Comparison of ENCODE assay signal across 14 cellular contexts in the genomic region with DNA sequence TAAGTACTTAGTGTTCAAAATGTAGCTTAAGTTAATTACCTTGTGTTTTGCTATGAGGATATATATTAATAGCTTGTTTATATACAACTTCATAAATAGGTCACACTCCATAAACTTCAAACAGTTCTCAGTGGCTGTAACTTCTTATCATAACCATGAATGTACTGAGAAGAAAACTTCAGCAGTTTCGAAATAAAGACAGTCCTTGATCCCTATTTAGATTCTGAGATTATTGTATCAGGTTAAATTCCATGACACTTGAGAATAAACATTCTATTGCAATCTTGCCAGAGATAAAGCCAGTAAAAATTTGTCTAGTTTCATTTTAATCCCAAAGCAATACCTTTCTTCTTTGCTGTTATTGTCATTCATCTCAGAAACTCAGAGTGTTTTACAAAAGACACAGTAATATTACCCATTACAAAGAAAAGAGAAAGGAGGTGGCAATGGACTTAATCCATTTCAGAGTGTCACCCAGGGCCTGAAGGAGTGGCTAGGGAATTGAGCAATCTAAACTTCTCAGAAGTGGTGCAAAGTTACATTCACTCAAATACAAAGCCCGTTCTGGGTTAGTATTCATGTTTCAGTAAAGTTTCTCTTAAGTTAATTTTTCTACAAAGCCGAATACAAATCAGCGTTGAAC.
DNase-seq lines count a peak whose midpoint lies in the region; ATAC-seq and TF ChIP-seq lines count a peak whose summit lies in the region.
"Had no signal": no experiment of that assay in that cellular context is flagged by ENCODE, and none has a peak within 500 bp of the region (broad histone marks: within the 10 kb centered on the region; RNA-seq: fewer than 3 reads in every experiment).

No MANE protein-coding gene starts in this region.

- H3K4me1 ChIP-seq in lower lobe of right lung = peaks cover 12% of the 10 kb centered on the region
- H3K4me1 ChIP-seq: SJSA1 had no signal

- ATAC-seq in lower lobe of right lung (peak; percentile 57 to 83), GM18870 (IDR thresholded peaks at IDR 0.05; ENCODE audit: unreplicated experiment) (no peak)

- TF ChIP-seq CTCF in lower lobe of right lung (IDR thresholded peaks at IDR 0.05) = no peak

- no peak overlapping the region for H3K27ac ChIP-seq in lower lobe of right lung
- H3K27ac ChIP-seq: SJSA1, stomach had no signal

- H3K4me3 ChIP-seq in lower lobe of right lung = peak overlapping the region; percentile 15
- H3K4me3 ChIP-seq: SJSA1, stomach had no signal

- H3K9me3 ChIP-seq in lower lobe of right lung = no peaks in the 10 kb centered on the region
- H3K9me3 ChIP-seq: SJSA1, stomach had no signal

- H3K36me3 ChIP-seq in lower lobe of right lung = no peaks in the 10 kb centered on the region
- H3K36me3 ChIP-seq: SJSA1, stomach had no signal

- no peaks in the 10 kb centered on the region for H3K27me3 ChIP-seq in lower lobe of right lung (ENCODE audit: low read depth)
- H3K27me3 ChIP-seq: SJSA1, stomach had no signal

- DNase-seq in AG20443 (ENCODE audit: low spot score) (peak; percentile 26), LHCN-M2 (ENCODE audit: low read depth) (peak; percentile 63), amniotic epithelial cell (ENCODE audit: low read depth) (peak; percentile 61), lower lobe of right lung (no peak), cortex of kidney (lab: John Stamatoyannopoulos, UW) (no peak), C1 segment of cervical spinal cord (lab: John Stamatoyannopoulos, UW) (no peak)
- no peak for DNase-seq in central memory CD4-positive, alpha-beta T cell
- DNase-seq: activated T-cell treated with anti-CD3 and anti-CD28 coated beads, Interleukin-2, amount 50 U/mL, for 1 hour; aorta; endodermal cell; NCI-H524; stomach had no signal

- intact Hi-C loops in lower lobe of right lung (cut with DNase I) = no loop called here

Comparison
In these comparisons a context has a peak if more than half of its experiments do, and no peak if none do; other contexts are left out.
1. DNase-seq: peak in AG20443 (single experiment), LHCN-M2 (single experiment) and amniotic epithelial cell (single experiment); none in lower lobe of right lung (single experiment), cortex of kidney (single experiment), C1 segment of cervical spinal cord (0 of 14) and central memory CD4-positive, alpha-beta T cell (single experiment).